Comparison of ENCODE assay signal across 9 cellular contexts in genomic region chr9:137095664-137096517, GRCh38. TPM values are rescaled to one million over a fixed set of nuclear protein-coding genes. Genes with fewer than 3 reads are reported as not detected.
DNase-seq lines count a peak whose midpoint lies in the region; ATAC-seq and TF ChIP-seq lines count a peak whose summit lies in the region.
"Had no signal": no experiment of that assay in that cellular context is flagged by ENCODE, and none has a peak within 500 bp of the region (broad histone marks: within the 10 kb centered on the region; RNA-seq: fewer than 3 reads in every experiment).

No MANE protein-coding gene starts in this region.

- no peaks in the 10 kb centered on the region for H3K27me3 Mint-ChIP-seq in naive B cell

- peaks cover 4 to 7% of the 10 kb centered on the region in 2 donors for H3K36me3 Mint-ChIP-seq in naive B cell

- ATAC-seq in GM19395 (IDR thresholded peaks at IDR 0.05; ENCODE audit: unreplicated experiment): peak; percentile 87
- ATAC-seq in HG03571 (IDR thresholded peaks at IDR 0.05; ENCODE audit: unreplicated experiment): peak; percentile 54
- peak; percentile 74 to 93 for ATAC-seq in naive B cell (ENCODE audit: low read depth in 2 of 2)
- no peak for ATAC-seq in HG02840 (IDR thresholded peaks at IDR 0.05; ENCODE audit: low FRiP score, unreplicated experiment)

- peak overlapping the region in 2 of 8 donors; percentile 25 to 47 for H3K4me3 Mint-ChIP-seq in naive B cell

- peaks cover 5 to 9% (median 7%) of the 10 kb centered on the region in 3 donors for H3K4me1 Mint-ChIP-seq in naive B cell

- DNase-seq in AG09319 (ENCODE audit: extremely low read depth, low read depth) (no peak), naive B cell (no peak), A172 (ENCODE audit: low spot score) (no peak), HCEC 1CT (no peak)
- DNase-seq in activated CD8-positive, alpha-beta memory T cell treated with anti-CD3 and anti-CD28 coated beads, Interleukin-2, amount 50 U/mL, for 24 hours (ENCODE audit: extremely low read depth): peak; percentile 68

- TF ChIP-seq CTCF in AG09319 (IDR thresholded peaks at IDR 0.05; ENCODE audit: low read depth, low read length): peak; percentile 16

- peak overlapping the region in 2 of 6 donors; percentile 15 to 54 for H3K27ac Mint-ChIP-seq in naive B cell

- no peaks in the 10 kb centered on the region for H3K9me3 Mint-ChIP-seq in naive B cell

RNA-seq across cellular contexts. Expression of gene MAN1B1, which starts 9.1 kb away (rescaled TPM):
- 10 to 100 TPM; 19.6 to 30.4 (median 24.3) TPM for polyA plus RNA-seq in naive B cell (ENCODE audit: low read depth in 6 of 6)
- 196 and 197 TPM in 2 replicates for total RNA-seq in A172 (2014; rRNA removed; shearing (Covaris generic))

RNA-seq across cellular contexts. Expression of gene UAP1L1, which starts 18.6 kb away (rescaled TPM):
- 1 to 10 TPM; 1.7 to 6.1 (median 3.5) TPM for polyA plus RNA-seq in naive B cell (ENCODE audit: low read depth in 6 of 6)
- 94.6 and 109 TPM in 2 replicates for total RNA-seq in A172 (2014; rRNA removed; shearing (Covaris generic))

RNA-seq across cellular contexts. Expression of gene DPP7, which starts 18.6 kb away (rescaled TPM):
- 100 to 1,000 TPM in 4 of 6 donors, 10 to 100 TPM in 2; 71.5 to 142 (median 102) TPM for polyA plus RNA-seq in naive B cell (ENCODE audit: low read depth in 6 of 6)
- total RNA-seq in A172 (2014; rRNA removed; shearing (Covaris generic)): 251 and 263 TPM in 2 replicates

RNA-seq across cellular contexts. Expression of gene SAPCD2, which starts 25.5 kb away (rescaled TPM):
- under 1 TPM in 1 of 6 donors, not detected in 5; 0.05 TPM for polyA plus RNA-seq in naive B cell (ENCODE audit: low read depth in 6 of 6)
- total RNA-seq in A172 (2014; rRNA removed; shearing (Covaris generic)): 76.4 and 92.3 TPM in 2 replicates

RNA-seq across cellular contexts. Expression of gene ENTPD2, which starts 42.0 kb away (rescaled TPM):
- not detected for polyA plus RNA-seq in naive B cell (ENCODE audit: low read depth in 6 of 6)
- total RNA-seq in A172 (2014; rRNA removed; shearing (Covaris generic)): not detected in 2 replicates
- total RNA-seq: endothelial cell of umbilical vein had no signal
- polyA plus RNA-seq: endothelial cell of umbilical vein had no signal
